ENCODE assay signal across 1 cellular context in genomic region chr6:161370882-161371281, GRCh38.
TF ChIP-seq lines count a peak whose summit lies in the region.

No MANE protein-coding gene starts in this region.

TF ChIP-seq in HepG2, 621 proteins besides CTCF, POLR2A, EP300 and RAD21 (continued from another document):
- TF ChIP-seq KAT8 (CRISPR knock-in tag; IDR thresholded peaks at IDR 0.05) (peak; percentile 37; the same call in 1 of the 2 replicates), ZNF792 (CRISPR knock-in tag; IDR thresholded peaks at IDR 0.05) (0 out of 2 replicates have a peak, but pooled peaks have one; percentile 22), ZNF496 (CRISPR knock-in tag; IDR thresholded peaks at IDR 0.05; ENCODE audit: insufficient replicate concordance) (no peak), ZNF205 (CRISPR knock-in tag; IDR thresholded peaks at IDR 0.05) (0 out of 2 replicates have a peak, but pooled peaks have one; percentile 36), ZBTB25 (CRISPR knock-in tag; IDR thresholded peaks at IDR 0.05) (0 out of 2 replicates have a peak, but pooled peaks have one; percentile 23), SMC3 (IDR thresholded peaks at IDR 0.05; ENCODE audit: low read length) (peak; percentile 82), MIXL1 (CRISPR knock-in tag; IDR thresholded peaks at IDR 0.05) (0 out of 2 replicates have a peak, but pooled peaks have one; percentile 26), STAG1 (CRISPR knock-in tag; IDR thresholded peaks at IDR 0.05) (peak; percentile 95), ZNF343 (CRISPR knock-in tag; IDR thresholded peaks at IDR 0.05) (no peak), THRA (CRISPR knock-in tag; IDR thresholded peaks at IDR 0.05; ENCODE audit: borderline replicate concordance) (0 out of 2 replicates have a peak, but pooled peaks have one; percentile 21)
